19 cellular contexts compared by ENCODE assay signal in genomic region chr6:168102093-168102985, GRCh38. TPM values are rescaled to one million over a fixed set of nuclear protein-coding genes. Genes with fewer than 3 reads are reported as not detected.
DNase-seq lines count a peak whose midpoint lies in the region; ATAC-seq and TF ChIP-seq lines count a peak whose summit lies in the region.
"Had no signal": no experiment of that assay in that cellular context is flagged by ENCODE, and none has a peak within 500 bp of the region (broad histone marks: within the 10 kb centered on the region; RNA-seq: fewer than 3 reads in every experiment).

No MANE protein-coding gene starts in this region.

- H3K36me3 Mint-ChIP-seq in neural progenitor cell, result no peaks in the 10 kb centered on the region

- H3K27me3 Mint-ChIP-seq in neural progenitor cell (ENCODE audit: insufficient read depth, low read depth), result peaks cover 5% of the 10 kb centered on the region

- H3F3A ChIP-seq in neural progenitor cell (ENCODE audit: low read depth), result no peaks in the 10 kb centered on the region

- no peaks in the 10 kb centered on the region for H3K9me3 ChIP-seq in neural progenitor cell (ENCODE audit: low read depth)
- H3K9me3 ChIP-seq: sigmoid colon had no signal

- peak overlapping the region; percentile 19 for H3K27ac Mint-ChIP-seq in neural progenitor cell
- H3K27ac Mint-ChIP-seq: B cell; stimulated activated naive CD8-positive, alpha-beta T cell treated with anti-CD3 and anti-CD28 coated beads, Interleukin-15, amount 100 ng/mL, for 72 hours had no signal

- no peaks in the 10 kb centered on the region for H3K27me3 ChIP-seq in neural progenitor cell

- H3K4me2 ChIP-seq in neural progenitor cell, result no peak overlapping the region

- H3K27ac ChIP-seq in VCaP, result 0 out of 2 replicates have a peak overlapping the region, but pooled peaks have one; percentile 16
- H3K27ac ChIP-seq in neural progenitor cell, result no peak overlapping the region
- H3K27ac ChIP-seq: sigmoid colon had no signal

- TF ChIP-seq CTCF in VCaP (conservative IDR thresholded peaks at IDR 0.05) (no peak), neural progenitor cell (IDR thresholded peaks at IDR 0.05) (no peak)

- H3K9ac ChIP-seq in neural progenitor cell, result no peak overlapping the region

- no peaks in the 10 kb centered on the region for H3K36me3 ChIP-seq in neural progenitor cell
- H3K36me3 ChIP-seq: sigmoid colon had no signal

- peak; percentile 90 for DNase-seq in DMS79 treated with DMSO at 0.1 percent for 48 hours (lab: John Stamatoyannopoulos, UW)
- DNase-seq in NCI-H2029 (lab: John Stamatoyannopoulos, UW), result peak; percentile 96
- no peak for DNase-seq in neural progenitor cell (ENCODE audit: low spot score)
- no peak for DNase-seq in Ammon's horn (ENCODE audit: low spot score)
- DNase-seq in DMS114 treated with DMSO at 0.1 percent for 48 hours (lab: John Stamatoyannopoulos, UW; ENCODE audit: unreplicated experiment), result no peak
- DNase-seq: activated CD4-positive, alpha-beta T cell treated with anti-CD3 and anti-CD28 coated beads for 1 hour; activated T-cell treated with anti-CD3 and anti-CD28 coated beads, Interleukin-2, amount 50 U/mL, for 4 hours; amygdala; sigmoid colon; stimulated activated naive CD8-positive, alpha-beta T cell treated with anti-CD3 and anti-CD28 coated beads, Interleukin-15, amount 100 ng/mL, for 72 hours had no signal

- no peaks in the 10 kb centered on the region for H3K4me1 ChIP-seq in neural progenitor cell

- H4K20me1 ChIP-seq in neural progenitor cell (ENCODE audit: low read depth), result no peaks in the 10 kb centered on the region

- no peak overlapping the region for H2AFZ ChIP-seq in neural progenitor cell (replicated peaks)

- no peaks in the 10 kb centered on the region for H3K9me3 Mint-ChIP-seq in neural progenitor cell
- H3K9me3 Mint-ChIP-seq: activated T-cell treated with anti-CD3 and anti-CD28 coated beads, Interleukin-2, amount 50 U/mL, for 4 hours; stimulated activated naive CD8-positive, alpha-beta T cell treated with anti-CD3 and anti-CD28 coated beads, Interleukin-15, amount 100 ng/mL, for 72 hours had no signal

- no peaks in the 10 kb centered on the region for H3K79me2 ChIP-seq in neural progenitor cell (ENCODE audit: low read depth)

- H3K4me1 Mint-ChIP-seq in neural progenitor cell, result peaks cover 20% of the 10 kb centered on the region
- H3K4me1 Mint-ChIP-seq: B cell; stimulated activated naive CD8-positive, alpha-beta T cell treated with anti-CD3 and anti-CD28 coated beads, Interleukin-15, amount 100 ng/mL, for 72 hours had no signal

- no peak overlapping the region for H3K4me3 ChIP-seq in neural progenitor cell

- ATAC-seq in GM18498 (IDR thresholded peaks at IDR 0.05; ENCODE audit: unreplicated experiment) (no peak), HG03139 (IDR thresholded peaks at IDR 0.05; ENCODE audit: unreplicated experiment) (no peak)
- ATAC-seq: activated T-cell treated with anti-CD3 and anti-CD28 coated beads, Interleukin-2, amount 50 U/mL, for 4 hours; SK-N-SH treated with all-trans-retinoic acid at 6 μM for 48 hours had no signal

- no peak overlapping the region for H3K4me3 Mint-ChIP-seq in neural progenitor cell
- H3K4me3 Mint-ChIP-seq: activated T-cell treated with anti-CD3 and anti-CD28 coated beads, Interleukin-2, amount 50 U/mL, for 4 hours; B cell; stimulated activated naive CD8-positive, alpha-beta T cell treated with anti-CD3 and anti-CD28 coated beads, Interleukin-15, amount 100 ng/mL, for 72 hours had no signal

RNA-seq across cellular contexts. Expression of gene FRMD1, which starts 23.3 kb away (rescaled TPM):
- total RNA-seq in neural progenitor cell (ENCODE audit: low replicate concordance), result 0.09 TPM in 1 of 2 replicates, not detected in the other
- total RNA-seq: activated T-cell treated with anti-CD3 and anti-CD28 coated beads, Interleukin-2, amount 50 U/mL, for 4 hours; B cell; dermis microvascular lymphatic vessel endothelial cell; H4; kidney epithelial cell; M059J had no signal

Comparison
In these comparisons a context has a peak if more than half of its experiments do, and no peak if none do; other contexts are left out.
1. DNase-seq: peak in DMS79 treated with DMSO at 0.1 percent for 48 hours (single experiment) and NCI-H2029 (single experiment); none in neural progenitor cell (single experiment), Ammon's horn (single experiment) and DMS114 treated with DMSO at 0.1 percent for 48 hours (single experiment).